ENCODE assay signal across 1 cellular context in genomic region chr2:44351676-44352075, GRCh38.
TF ChIP-seq lines count a peak whose summit lies in the region.

No MANE protein-coding gene starts in this region.

TF ChIP-seq in HepG2, 621 proteins besides CTCF, POLR2A, EP300 and RAD21:
- TF ChIP-seq ZNF619 (CRISPR knock-in tag; IDR thresholded peaks at IDR 0.05) (no peak), MTF1 (CRISPR knock-in tag; IDR thresholded peaks at IDR 0.05) (no peak)
